In the genomic region with DNA sequence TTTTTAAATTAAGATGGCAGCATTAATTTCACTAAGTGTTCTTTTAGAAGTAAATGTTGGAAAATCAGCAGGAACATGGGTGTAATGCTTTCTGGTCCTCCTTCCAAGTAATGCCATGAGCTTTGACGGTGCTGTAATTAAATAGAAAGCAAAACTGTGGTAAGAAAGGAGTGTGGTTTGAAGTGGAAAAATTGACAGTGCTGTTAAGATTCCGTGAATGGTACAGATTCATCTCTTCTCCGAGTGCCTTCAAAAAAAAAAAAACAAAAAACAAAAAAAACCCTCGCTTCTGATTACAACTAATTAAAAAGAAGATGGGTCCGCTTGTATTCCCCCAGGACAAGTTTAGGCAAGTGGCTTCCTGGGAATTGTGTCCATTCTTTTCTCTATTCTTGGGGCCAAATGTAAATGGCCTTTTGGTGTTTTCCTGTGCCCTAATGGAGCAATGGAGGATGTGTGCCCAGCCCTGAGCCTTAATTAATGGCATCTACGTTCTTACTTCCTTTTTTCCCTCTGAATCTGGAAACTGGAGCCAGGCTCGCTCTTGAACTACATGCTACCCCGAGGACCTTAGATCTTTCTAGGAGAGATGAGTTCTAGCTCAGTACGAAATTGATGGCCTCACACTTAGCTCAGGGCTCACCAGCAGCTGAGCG, we compare ENCODE assay signal across 8 cellular contexts. TPM values are rescaled to one million over a fixed set of nuclear protein-coding genes. Genes with fewer than 3 reads are reported as not detected.
A peak's percentile ranks its signal among the peaks of the same experiment; 100 is the strongest.
DNase-seq lines count a peak whose midpoint lies in the region; ATAC-seq and TF ChIP-seq lines count a peak whose summit lies in the region.

No MANE protein-coding gene starts in this region.

- no peak overlapping the region for H3K27ac ChIP-seq in PC-9

- peaks cover 41% of the 10 kb centered on the region for H3K4me1 ChIP-seq in PC-9 (replicated peaks; ENCODE audit: insufficient read depth)

- peaks cover 27% of the 10 kb centered on the region for H3F3A ChIP-seq in PC-9 (ENCODE audit: insufficient read depth, low read depth)

- H3K4me2 ChIP-seq in PC-9 = peak overlapping the region; percentile 86

- BruUV-seq in PC-9 (replicated peaks; lab: Mats Ljungman, UMichigan) = no TSS peak

- H3K9me3 ChIP-seq in PC-9 (ENCODE audit: insufficient read depth, low read depth) = no peaks in the 10 kb centered on the region

- intact Hi-C loops in activated CD4-positive, alpha-beta T cell treated with anti-CD3 and anti-CD28 coated beads, Interleukin-2, amount 10 ng/mL, durations not matched to agents 24 days and 14 days (cut with micrococcal nuclease) = loop anchor here (10.0 kb wide), 1 partner anchor 939 kb away; a partner anchor contains a TSS
- intact Hi-C loops in PC-9 (cut with micrococcal nuclease; ENCODE audit: unreplicated experiment) = loop anchor here (5.0 kb wide), 1 partner anchor 473 kb away; no protein-coding TSS in a partner anchor

- no peak overlapping the region for H2AFZ ChIP-seq in PC-9

- CTCF ChIA-PET in PC-9 (lab: Charles Lee) = no interaction called here

- H4K20me1 ChIP-seq in PC-9 (ENCODE audit: insufficient read depth) = peaks cover 76% of the 10 kb centered on the region

- no peaks in the 10 kb centered on the region for H3K27me3 Mint-ChIP-seq in activated CD4-positive, alpha-beta T cell treated with anti-CD3 and anti-CD28 coated beads, Interleukin-2, amount 10 ng/mL, durations not matched to agents 24 days and 14 days

- no peaks in the 10 kb centered on the region for H3K27me3 ChIP-seq in PC-9 (ENCODE audit: insufficient read depth, low read depth)

- DNase-seq in activated CD4-positive, alpha-beta T cell treated with anti-CD3 and anti-CD28 coated beads, Interleukin-2, amount 10 ng/mL, durations not matched to agents 24 days and 14 days = peak; percentile 81
- no peak for DNase-seq in activated CD4-positive, alpha-beta T cell treated with anti-CD3 and anti-CD28 coated beads, Interleukin-2, amount 50 U/mL, for 4 hours
- DNase-seq in PC-9 (no peak), epithelial cell of esophagus (ENCODE audit: low read depth) (peak; percentile 3), retinal pigment epithelial cell (ENCODE audit: low read depth) (no peak), UCSD-AML1 (lab: John Stamatoyannopoulos, UW; ENCODE audit: unreplicated experiment) (no peak), COLO668 (lab: John Stamatoyannopoulos, UW; ENCODE audit: unreplicated experiment) (no peak)

- peak overlapping the region; percentile 89 for H3K4me3 Mint-ChIP-seq in activated CD4-positive, alpha-beta T cell treated with anti-CD3 and anti-CD28 coated beads, Interleukin-2, amount 10 ng/mL, durations not matched to agents 24 days and 14 days

- peak overlapping the region; percentile 88 for H3K27ac Mint-ChIP-seq in activated CD4-positive, alpha-beta T cell treated with anti-CD3 and anti-CD28 coated beads, Interleukin-2, amount 10 ng/mL, durations not matched to agents 24 days and 14 days

- POLR2A ChIA-PET in PC-9 (lab: Charles Lee; ENCODE audit: unreplicated experiment) = no interaction called here

- H3K9me2 ChIP-seq in PC-9 (ENCODE audit: insufficient read depth) = no peaks in the 10 kb centered on the region

- ATAC-seq in GM19023 (IDR thresholded peaks at IDR 0.05; ENCODE audit: unreplicated experiment) = no peak

- TF ChIP-seq CTCF in PC-9 (conservative IDR thresholded peaks at IDR 0.05) (no peak), epithelial cell of esophagus (IDR thresholded peaks at IDR 0.05; ENCODE audit: insufficient read depth, low read depth, low read length, missing control alignments) (no peak), retinal pigment epithelial cell (conservative IDR thresholded peaks at IDR 0.05; ENCODE audit: low read depth, low read length) (no peak)

- peaks cover 55% of the 10 kb centered on the region for H3K4me1 Mint-ChIP-seq in activated CD4-positive, alpha-beta T cell treated with anti-CD3 and anti-CD28 coated beads, Interleukin-2, amount 10 ng/mL, durations not matched to agents 24 days and 14 days

- peaks cover 59% of the 10 kb centered on the region for H3K36me3 ChIP-seq in PC-9 (ENCODE audit: low read depth)

- H3K9me3 Mint-ChIP-seq in activated CD4-positive, alpha-beta T cell treated with anti-CD3 and anti-CD28 coated beads, Interleukin-2, amount 10 ng/mL, durations not matched to agents 24 days and 14 days = no peaks in the 10 kb centered on the region

- peaks cover 96% of the 10 kb centered on the region for H3K79me2 ChIP-seq in PC-9 (ENCODE audit: low read depth)

- peak overlapping the region; percentile 64; the same call in 1 of the 2 replicates for H3K4me3 ChIP-seq in PC-9
- H3K4me3 ChIP-seq in epithelial cell of esophagus (ENCODE audit: low read length) = peak overlapping the region; percentile 79
- H3K4me3 ChIP-seq in retinal pigment epithelial cell (ENCODE audit: low read length) = peak overlapping the region; percentile 59

- peaks cover 29% of the 10 kb centered on the region for H3K36me3 Mint-ChIP-seq in activated CD4-positive, alpha-beta T cell treated with anti-CD3 and anti-CD28 coated beads, Interleukin-2, amount 10 ng/mL, durations not matched to agents 24 days and 14 days (ENCODE audit: low read depth)

RNA-seq across cellular contexts. Expression of a gene that starts 5.1 kb away (rescaled TPM):
- total RNA-seq in activated CD4-positive, alpha-beta T cell treated with anti-CD3 and anti-CD28 coated beads, Interleukin-2, amount 10 ng/mL, durations not matched to agents 24 days and 14 days = 23.7 and 26.1 TPM in 2 replicates
- 37.1 and 47.7 TPM in 2 replicates for total RNA-seq in PC-9 (2021)

Comparison
In these comparisons a context has a peak if more than half of its experiments do, and no peak if none do; other contexts are left out.
1. DNase-seq: peak in activated CD4-positive, alpha-beta T cell treated with anti-CD3 and anti-CD28 coated beads, Interleukin-2, amount 10 ng/mL, durations not matched to agents 24 days and 14 days (single experiment) and epithelial cell of esophagus (single experiment); none in activated CD4-positive, alpha-beta T cell treated with anti-CD3 and anti-CD28 coated beads, Interleukin-2, amount 50 U/mL, for 4 hours (0 of 2), PC-9 (0 of 2), retinal pigment epithelial cell (single experiment), UCSD-AML1 (single experiment) and COLO668 (single experiment).
2. Peak in every context shown above with its lines, with median percentiles within 50 percentile points of each other: H3K4me3 ChIP-seq.